Comparison of ENCODE assay signal across 8 cellular contexts in genomic region chr3:48428863-48429415, GRCh38. TPM values are rescaled to one million over a fixed set of nuclear protein-coding genes. Genes with fewer than 3 reads are reported as not detected.
DNase-seq lines count a peak whose midpoint lies in the region; ATAC-seq, FAIRE-seq and TF ChIP-seq lines count a peak whose summit lies in the region.

No MANE protein-coding gene starts in this region.

- no peak overlapping the region for H3K27ac Mint-ChIP-seq in activated B cell treated with CpG ODN at 0.5 μM for 24 hours

- ATAC-seq in HG02642 (IDR thresholded peaks at IDR 0.05; ENCODE audit: poor library complexity, unreplicated experiment) = peak; percentile 32
- peak; percentile 60 for ATAC-seq in activated B cell treated with CpG ODN at 0.5 μM for 24 hours (ENCODE audit: low read depth)
- ATAC-seq in Right ventricle myocardium superior (ENCODE audit: poor library complexity) = peak; percentile 19

- POLR2A ChIA-PET in activated B cell treated with CpG ODN at 0.5 μM for 24 hours (lab: Charles Lee) = interaction anchor here (0.6 kb wide), 1 partner anchor 28 kb away, joined by 3 read pairs; no protein-coding TSS in a partner anchor

- intact Hi-C loops in activated B cell treated with CpG ODN at 0.5 μM for 24 hours (cut with micrococcal nuclease) (no loop called here), Right ventricle myocardium superior (cut with DNase I) (no loop called here)

- no peaks in the 10 kb centered on the region for H3K9me3 Mint-ChIP-seq in activated B cell treated with CpG ODN at 0.5 μM for 24 hours

- no peak for TF ChIP-seq CTCF in D721Med (IDR thresholded peaks at IDR 0.05; ENCODE audit: insufficient read depth, missing control alignments)
- no peak for TF ChIP-seq CTCF in activated B cell treated with CpG ODN at 0.5 μM for 24 hours (IDR thresholded peaks at IDR 0.05)

- peaks cover 5% of the 10 kb centered on the region for H3K4me1 Mint-ChIP-seq in activated B cell treated with CpG ODN at 0.5 μM for 24 hours

- CTCF ChIA-PET in activated B cell treated with CpG ODN at 0.5 μM for 24 hours (lab: Charles Lee) = no interaction called here

- no peak overlapping the region for H3K4me3 Mint-ChIP-seq in activated B cell treated with CpG ODN at 0.5 μM for 24 hours

- no peak for FAIRE-seq in D721Med (lab: Jason Lieb, UNC)

- H3K27me3 Mint-ChIP-seq in activated B cell treated with CpG ODN at 0.5 μM for 24 hours = peaks cover 9% of the 10 kb centered on the region

- peak; percentile 74 for DNase-seq in D721Med (ENCODE audit: insufficient read length, low spot score)
- no peak for DNase-seq in activated B cell treated with CpG ODN at 0.5 μM for 24 hours
- peak; percentile 60 for DNase-seq in Right ventricle myocardium superior
- DNase-seq in nucleus accumbens (lab: John Stamatoyannopoulos, UW) = peak in 34 of 56 donors; percentile 32 to 76 (median 55)
- no peak for DNase-seq in T1000 (lab: John Stamatoyannopoulos, UW)
- no peak for DNase-seq in NCI-H2107 (lab: John Stamatoyannopoulos, UW)
- no peak for DNase-seq in NCI-H1694 (lab: John Stamatoyannopoulos, UW)

- peaks cover 17% of the 10 kb centered on the region for H3K36me3 Mint-ChIP-seq in activated B cell treated with CpG ODN at 0.5 μM for 24 hours (ENCODE audit: low read depth)

RNA-seq across cellular contexts. Expression of gene PLXNB1, which starts 0.9 kb away (rescaled TPM):
- total RNA-seq in activated B cell treated with CpG ODN at 0.5 μM for 24 hours (3.5 and 5.4 TPM in 2 replicates), Right ventricle myocardium superior (51.3 TPM)

RNA-seq across cellular contexts. Expression of gene CCDC51, which starts 11.0 kb away (rescaled TPM):
- total RNA-seq in activated B cell treated with CpG ODN at 0.5 μM for 24 hours (8.7 and 8.8 TPM in 2 replicates), Right ventricle myocardium superior (11.9 TPM)

RNA-seq across cellular contexts. Expression of gene TMA7, which starts 11.1 kb away (rescaled TPM):
- 216 and 296 TPM in 2 replicates for total RNA-seq in activated B cell treated with CpG ODN at 0.5 μM for 24 hours
- 237 TPM for total RNA-seq in Right ventricle myocardium superior

RNA-seq across cellular contexts. Expression of gene ATRIP, which starts 17.6 kb away (rescaled TPM):
- total RNA-seq in activated B cell treated with CpG ODN at 0.5 μM for 24 hours (10.5 and 14.6 TPM in 2 replicates), Right ventricle myocardium superior (3.2 TPM)

RNA-seq across cellular contexts. Expression of gene FBXW12, which starts 56.9 kb away (rescaled TPM):
- total RNA-seq in activated B cell treated with CpG ODN at 0.5 μM for 24 hours = not detected in 2 replicates
- not detected for total RNA-seq in Right ventricle myocardium superior

Comparison
In these comparisons a context has a peak if more than half of its experiments do, and no peak if none do; other contexts are left out.
1. DNase-seq: peak in D721Med (single experiment), Right ventricle myocardium superior (single experiment) and nucleus accumbens (34 of 56); none in activated B cell treated with CpG ODN at 0.5 μM for 24 hours (single experiment), T1000 (single experiment), NCI-H2107 (single experiment) and NCI-H1694 (single experiment).
2. Peak in every context shown above with its lines, with median percentiles within 50 percentile points of each other: ATAC-seq.